ENCODE assay signal across 20 cellular contexts in the genomic region with DNA sequence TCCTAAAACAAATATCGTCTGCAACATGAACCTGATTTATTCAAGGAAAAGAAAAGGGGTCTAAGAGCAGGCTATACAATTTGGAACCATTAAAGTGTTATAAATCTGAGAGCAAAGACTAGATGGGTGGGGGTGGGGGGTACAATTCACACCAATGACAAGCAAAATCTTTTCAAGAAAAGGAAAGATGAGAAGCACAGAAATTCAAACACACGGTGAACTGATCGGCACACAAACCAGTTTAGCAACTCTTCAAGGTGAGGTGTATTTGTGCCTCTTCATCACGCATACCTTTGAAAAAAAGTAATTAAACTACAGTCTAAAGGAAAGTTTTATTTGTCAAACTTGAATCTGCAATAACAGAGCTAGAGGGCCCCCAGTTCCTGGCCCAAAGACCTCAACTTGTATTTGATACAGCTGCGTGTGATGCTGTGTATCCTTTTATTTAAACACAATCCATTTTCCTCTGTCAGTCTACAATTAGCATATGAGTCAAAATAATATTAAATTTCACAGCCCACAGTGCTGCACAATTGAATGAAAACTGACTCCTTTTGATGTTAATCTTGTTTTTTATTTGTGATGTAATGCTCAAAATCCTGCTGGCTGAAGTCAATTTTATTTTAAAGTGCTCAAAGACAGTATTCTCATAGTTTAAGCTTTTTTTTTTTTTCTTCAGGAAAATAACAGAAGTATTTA. TPM values are rescaled to one million over a fixed set of nuclear protein-coding genes. Genes with fewer than 3 reads are reported as not detected.
A peak's percentile ranks its signal among the peaks of the same experiment; 100 is the strongest.
DNase-seq lines count a peak whose midpoint lies in the region; ATAC-seq, FAIRE-seq and TF ChIP-seq lines count a peak whose summit lies in the region.
"Had no signal": no experiment of that assay in that cellular context is flagged by ENCODE, and none has a peak within 500 bp of the region (broad histone marks: within the 10 kb centered on the region; RNA-seq: fewer than 3 reads in every experiment).

No MANE protein-coding gene starts in this region.

- H2AFZ ChIP-seq in smooth muscle cell (ENCODE audit: low read depth): no peak overlapping the region

- peaks cover 23% of the 10 kb centered on the region for H4K20me1 ChIP-seq in smooth muscle cell (ENCODE audit: low read depth)

- peaks cover 99% of the 10 kb centered on the region for H3K79me2 ChIP-seq in smooth muscle cell (ENCODE audit: low read depth)

- H3K4me1 ChIP-seq in foreskin keratinocyte: peaks cover 59% of the 10 kb centered on the region
- peaks cover 48% of the 10 kb centered on the region for H3K4me1 ChIP-seq in smooth muscle cell (ENCODE audit: low read depth)
- H3K4me1 ChIP-seq: right atrium auricular region had no signal

- no peaks in the 10 kb centered on the region for H3K36me3 ChIP-seq in smooth muscle cell (ENCODE audit: low read depth)
- H3K36me3 ChIP-seq: heart right ventricle, right atrium auricular region, stomach had no signal

- ATAC-seq in foreskin keratinocyte (peak; percentile 33), GM19452 (IDR thresholded peaks at IDR 0.05; ENCODE audit: unreplicated experiment) (no peak)
- ATAC-seq: heart right ventricle, T-cell had no signal

- peak; percentile 39 for DNase-seq in NCI-H2171 treated with DMSO at 0.1 percent for 48 hours (lab: John Stamatoyannopoulos, UW)
- no peak for DNase-seq in NCI-H2171 (lab: John Stamatoyannopoulos, UW)
- peak; percentile 74 for DNase-seq in NCI-H748 treated with DMSO at 0.1 percent for 48 hours (lab: John Stamatoyannopoulos, UW)
- DNase-seq in foreskin keratinocyte: no peak
- no peak for DNase-seq in smooth muscle cell (lab: John Stamatoyannopoulos, UW; ENCODE audit: unreplicated experiment)
- DNase-seq in D721Med (ENCODE audit: insufficient read length, low spot score): no peak
- no peak for DNase-seq in HPDE6-E6E7 (ENCODE audit: extremely low spot score)
- DNase-seq: activated CD4-positive, CD25-positive, alpha-beta regulatory T cell; activated naive CD8-positive, alpha-beta T cell treated with anti-CD3 and anti-CD28 coated beads, Interleukin-2, amount 10 ng/mL, durations not matched to agents 7 days and 5 days; central memory CD4-positive, alpha-beta T cell; DMS153; heart right ventricle; islet precursor cell; Karpas-422; NCI-H1694; stomach; T-cell had no signal

- WGBS in smooth muscle cell (ENCODE audit: low lambda C conversion rate): 60% methylated on average over 5 of the region's 5 CpGs

- no peak overlapping the region for H3K4me3 ChIP-seq in smooth muscle cell
- H3K4me3 ChIP-seq: heart right ventricle, right atrium auricular region, stomach had no signal

- H3K4me2 ChIP-seq in smooth muscle cell: peak overlapping the region; percentile 49

- H3K27me3 ChIP-seq in foreskin keratinocyte: no peaks in the 10 kb centered on the region
- no peaks in the 10 kb centered on the region for H3K27me3 ChIP-seq in smooth muscle cell (ENCODE audit: low read depth)
- H3K27me3 ChIP-seq: right atrium auricular region, stomach had no signal

- H3K27ac ChIP-seq in foreskin keratinocyte (peak overlapping the region; percentile 66), smooth muscle cell (ENCODE audit: low read depth) (peak overlapping the region; percentile 61)
- H3K27ac ChIP-seq: C4-2B, right atrium auricular region, stomach had no signal

- peaks cover 4% of the 10 kb centered on the region for H3F3A ChIP-seq in smooth muscle cell (ENCODE audit: low read depth)

- H3K9me3 ChIP-seq in smooth muscle cell (replicated peaks; ENCODE audit: low read depth): no peaks in the 10 kb centered on the region
- H3K9me3 ChIP-seq: heart right ventricle, right atrium auricular region, stomach had no signal

- H3K9ac ChIP-seq in smooth muscle cell (ENCODE audit: low read depth): no peak overlapping the region

- no peak for TF ChIP-seq CTCF in foreskin keratinocyte (conservative IDR thresholded peaks at IDR 0.05)
- no peak for TF ChIP-seq CTCF in smooth muscle cell (IDR thresholded peaks at IDR 0.05; ENCODE audit: borderline replicate concordance, insufficient read depth, poor library complexity, severe bottlenecking)
- no peak for TF ChIP-seq CTCF in D721Med (IDR thresholded peaks at IDR 0.05; ENCODE audit: insufficient read depth, missing control alignments)

- no peak for FAIRE-seq in D721Med (lab: Jason Lieb, UNC)

RNA-seq across cellular contexts. Expression of a gene that starts 14.2 kb away (rescaled TPM):
- total RNA-seq in foreskin keratinocyte (65.1 and 66.2 TPM in 2 replicates), smooth muscle cell (35.0 and 42.0 TPM in 2 replicates)
- polyA plus RNA-seq in foreskin keratinocyte (21.9 and 23.7 TPM in 2 replicates), smooth muscle cell (15.5 and 38.8 TPM in 2 replicates)

RNA-seq across cellular contexts. Expression of a gene that starts 46.7 kb away (rescaled TPM):
- total RNA-seq in foreskin keratinocyte (43.8 and 50.2 TPM in 2 replicates), smooth muscle cell (43.6 and 78.7 TPM in 2 replicates)
- polyA plus RNA-seq in foreskin keratinocyte (25.3 and 31.0 TPM in 2 replicates), smooth muscle cell (36.5 and 45.8 TPM in 2 replicates)

Comparison
In these comparisons a context has a peak if more than half of its experiments do, and no peak if none do; other contexts are left out.
1. DNase-seq: peak in NCI-H2171 treated with DMSO at 0.1 percent for 48 hours (single experiment) and NCI-H748 treated with DMSO at 0.1 percent for 48 hours (single experiment); none in NCI-H2171 (single experiment), foreskin keratinocyte (0 of 2), smooth muscle cell (single experiment), D721Med (single experiment) and HPDE6-E6E7 (single experiment).